Comparison of ENCODE assay signal across 17 cellular contexts in the genomic region with DNA sequence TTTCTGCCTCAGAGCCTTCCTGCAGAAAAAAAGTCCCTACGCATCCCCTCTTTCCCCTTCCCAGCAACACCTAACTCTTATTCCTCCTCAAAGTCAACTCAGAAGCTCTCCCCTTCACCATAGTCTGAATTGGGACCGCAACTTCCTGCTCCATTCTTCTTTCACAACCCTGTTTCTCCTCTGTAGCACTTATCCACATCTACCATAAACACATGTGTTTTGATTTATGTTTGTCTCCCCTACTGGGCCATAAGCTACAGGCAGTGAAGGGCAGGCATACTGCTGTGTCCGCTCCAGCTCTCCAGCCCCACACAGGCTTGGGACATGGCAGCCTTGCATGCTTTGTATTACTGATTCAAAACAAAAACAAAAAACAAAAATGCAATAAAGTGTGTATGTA. TPM values are rescaled to one million over a fixed set of nuclear protein-coding genes. Genes with fewer than 3 reads are reported as not detected.
"Had no signal": no experiment of that assay in that cellular context is flagged by ENCODE, and none has a peak within 500 bp of the region (broad histone marks: within the 10 kb centered on the region; RNA-seq: fewer than 3 reads in every experiment).

No MANE protein-coding gene starts in this region.

- H3K9me3 ChIP-seq: sigmoid colon, transverse colon had no signal

- DNase-seq: activated CD4-positive, alpha-beta T cell treated with anti-CD3 and anti-CD28 coated beads, Interleukin-2, amount 50 U/mL, for 4 hours; activated CD4-positive, CD25-positive, alpha-beta regulatory T cell treated with anti-CD3 and anti-CD28 coated beads, Interleukin-2, amount 50 U/mL, for 72 hours; activated CD8-positive, alpha-beta memory T cell treated with anti-CD3 and anti-CD28 coated beads, Interleukin-2, amount 10 ng/mL, durations not matched to agents 7 days and 5 days; activated effector memory CD4-positive, alpha-beta T cell treated with anti-CD3 and anti-CD28 coated beads, Interleukin-2, amount 50 U/mL, for 16 hours; activated T-cell treated with anti-CD3 and anti-CD28 coated beads, Interleukin-2, amount 50 U/mL, for 4 hours; aorta; effector CD8-positive, alpha-beta T cell; hypothalamus; sigmoid colon; stimulated activated CD4-positive, alpha-beta T cell treated with anti-CD3 and anti-CD28 coated beads, Interleukin-2, amount 100 ng/mL, for 24 hours; stimulated activated naive B cell treated with anti-CD40 and anti-IgM and Interleukin-4, amounts not matched to agents 10 μg/mL and 1 μg/mL and 100 μg/mL, for 72 hours; substantia nigra; transverse colon had no signal

- H3K4me3 ChIP-seq: coronary artery, sigmoid colon, transverse colon had no signal

- H3K27ac ChIP-seq: coronary artery, sigmoid colon, transverse colon had no signal

- H3K27me3 ChIP-seq: sigmoid colon, transverse colon had no signal

- H3K36me3 ChIP-seq: sigmoid colon, transverse colon had no signal

RNA-seq across cellular contexts. Expression of a gene that starts 5.9 kb away (rescaled TPM):
- total RNA-seq: activated CD8-positive, alpha-beta memory T cell treated with anti-CD3 and anti-CD28 coated beads, Interleukin-2, amount 10 ng/mL, durations not matched to agents 7 days and 5 days; activated T-cell treated with anti-CD3 and anti-CD28 coated beads, Interleukin-2, amount 50 U/mL, for 4 hours; lung microvascular endothelial cell; natural killer cell treated with Interleukin-12 subunit alpha and Interleukin-12 subunit beta and Interleukin-15 and Interleukin-18, amount 100 ng/mL, for 72 hours; osteoblast; transverse colon had no signal
